Comparison of ENCODE assay signal across 14 cellular contexts in the genomic region with DNA sequence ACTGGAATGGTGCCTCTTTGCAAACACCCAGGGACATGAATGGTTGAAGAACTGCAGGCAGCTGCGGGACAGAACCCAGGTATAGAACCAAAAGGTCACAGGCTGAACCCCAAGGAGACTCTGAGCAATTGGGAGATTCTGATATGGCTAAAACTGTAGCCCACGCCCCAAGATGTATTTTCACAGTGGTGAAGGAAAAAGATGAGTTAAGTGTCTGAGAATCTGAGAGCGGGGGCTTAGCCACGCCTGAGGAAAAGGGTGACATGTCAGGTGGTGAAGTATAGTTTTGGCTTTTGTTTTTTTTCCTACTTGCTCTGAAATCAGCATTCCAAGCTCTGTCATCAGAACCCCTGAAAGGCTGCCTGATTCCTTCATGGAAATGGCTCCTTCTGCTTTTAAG.
"Had no signal": no experiment of that assay in that cellular context is flagged by ENCODE, and none has a peak within 500 bp of the region (broad histone marks: within the 10 kb centered on the region; RNA-seq: fewer than 3 reads in every experiment).

No MANE protein-coding gene starts in this region.

- H3K9me3 ChIP-seq: left lung, pancreas, transverse colon had no signal

- ATAC-seq: esophagus mucosa; left lung; pancreas; stimulated activated naive B cell treated with anti-CD40 and anti-IgM and Interleukin-4, amounts not matched to agents 10 μg/mL and 1 μg/mL and 100 μg/mL, for 72 hours had no signal

- H3K4me1 ChIP-seq: left lung, pancreas, transverse colon had no signal

- H3K27me3 ChIP-seq: left lung, pancreas, transverse colon had no signal

- H3K4me3 ChIP-seq: left lung, pancreas, transverse colon had no signal

- H3K27ac ChIP-seq: left lung, pancreas, transverse colon had no signal

- DNase-seq: activated B cell treated with CpG ODN at 0.5 μM for 24 hours; activated CD4-positive, alpha-beta T cell treated with anti-CD3 and anti-CD28 coated beads, Interleukin-2, amount 10 ng/mL, durations not matched to agents 24 days and 14 days; activated CD8-positive, alpha-beta memory T cell treated with anti-CD3 and anti-CD28 coated beads for 24 hours; activated naive CD4-positive, alpha-beta T cell treated with anti-CD3 and anti-CD28 coated beads, Interleukin-2, amount 50 U/mL, for 16 hours; activated T-cell treated with anti-CD3 and anti-CD28 coated beads for 4 hours; amniotic stem cell; immature natural killer cell; left lung; pancreas; stimulated activated CD4-positive, alpha-beta T cell treated with anti-CD3 and anti-CD28 coated beads, Interleukin-1b, Interleukin-23, amount 100 ng/mL, for 48 hours; stimulated activated naive B cell treated with anti-CD40 and anti-IgM and Interleukin-4, amounts not matched to agents 10 μg/mL and 1 μg/mL and 100 μg/mL, for 72 hours; T-helper 2 cell; transverse colon had no signal

- H3K36me3 ChIP-seq: left lung, pancreas, transverse colon had no signal
